Comparison of ENCODE assay signal across 1 cellular context in the genomic region with DNA sequence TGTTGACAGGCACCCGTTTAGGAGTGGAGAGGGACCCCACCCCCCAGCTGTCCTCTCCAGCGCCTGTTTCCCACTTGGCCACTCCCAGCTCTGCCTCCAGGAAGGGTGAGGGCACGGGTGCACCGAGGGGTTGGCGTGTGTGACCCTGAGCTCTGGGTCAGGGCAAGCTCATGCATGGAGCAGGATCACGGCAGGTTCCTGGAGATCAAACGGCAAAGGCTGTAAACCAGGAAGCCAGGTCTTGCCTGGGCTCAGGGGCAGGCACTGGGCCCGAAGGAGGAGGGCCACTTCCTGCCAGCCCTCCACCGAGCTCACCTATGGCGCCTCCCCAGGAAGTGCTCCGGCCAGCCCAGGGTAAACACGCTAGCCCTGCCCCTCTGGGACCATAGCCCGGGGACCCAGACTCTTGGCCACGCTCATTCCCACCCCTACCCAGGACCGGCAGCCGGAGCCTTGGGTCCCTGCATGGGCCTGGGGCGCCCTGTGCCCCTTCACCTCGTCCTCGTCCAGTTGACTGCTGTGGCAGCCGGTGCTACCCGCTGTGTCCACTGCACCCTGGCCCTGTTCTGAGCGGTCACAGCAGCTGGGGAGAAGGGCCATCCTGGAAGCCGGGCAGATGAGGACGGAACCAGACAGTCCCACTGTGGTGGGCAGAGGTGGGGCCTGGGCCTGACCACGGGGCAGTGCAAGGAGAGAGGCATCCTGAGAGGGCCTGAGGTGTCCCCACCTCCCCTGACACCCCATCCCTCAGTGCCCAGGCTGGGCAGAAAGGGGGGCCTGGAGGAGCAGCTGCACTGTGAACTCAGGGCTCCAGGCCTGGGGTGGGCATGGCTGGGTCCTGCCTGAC.
A peak's percentile ranks its signal among the peaks of the same experiment; 100 is the strongest.
TF ChIP-seq lines count a peak whose summit lies in the region.

No MANE protein-coding gene starts in this region.

TF ChIP-seq in HepG2, 621 proteins besides CTCF, POLR2A, EP300 and RAD21 (continued from another document and continues in another):
- TF ChIP-seq, protein P1, sequence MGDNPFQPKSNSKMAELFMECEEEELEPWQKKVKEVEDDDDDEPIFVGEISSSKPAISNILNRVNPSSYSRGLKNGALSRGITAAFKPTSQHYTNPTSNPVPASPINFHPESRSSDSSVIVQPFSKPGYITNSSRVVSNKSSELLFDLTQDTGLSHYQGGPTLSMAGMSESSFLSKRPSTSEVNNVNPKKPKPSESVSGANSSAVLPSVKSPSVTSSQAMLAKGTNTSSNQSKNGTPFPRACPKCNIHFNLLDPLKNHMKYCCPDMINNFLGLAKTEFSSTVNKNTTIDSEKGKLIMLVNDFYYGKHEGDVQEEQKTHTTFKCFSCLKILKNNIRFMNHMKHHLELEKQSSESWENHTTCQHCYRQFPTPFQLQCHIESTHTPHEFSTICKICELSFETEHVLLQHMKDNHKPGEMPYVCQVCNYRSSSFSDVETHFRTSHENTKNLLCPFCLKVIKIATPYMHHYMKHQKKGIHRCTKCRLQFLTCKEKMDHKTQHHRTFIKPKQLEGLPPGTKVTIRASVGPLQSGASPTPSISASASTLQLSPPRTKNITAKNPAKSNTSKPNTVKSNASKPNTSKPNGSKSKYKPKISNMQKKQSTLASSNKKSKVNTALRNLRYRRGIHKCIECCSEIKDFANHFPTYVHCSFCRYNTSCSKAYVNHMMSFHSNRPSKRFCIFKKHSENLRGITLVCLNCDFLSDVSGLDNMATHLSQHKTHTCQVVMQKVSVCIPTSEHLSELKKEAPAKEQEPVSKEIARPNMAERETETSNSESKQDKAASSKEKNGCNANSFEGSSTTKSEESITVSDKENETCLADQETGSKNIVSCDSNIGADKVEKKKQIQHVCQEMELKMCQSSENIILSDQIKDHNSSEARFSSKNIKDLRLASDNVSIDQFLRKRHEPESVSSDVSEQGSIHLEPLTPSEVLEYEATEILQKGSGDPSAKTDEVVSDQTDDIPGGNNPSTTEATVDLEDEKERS (CRISPR knock-in tag; IDR thresholded peaks at IDR 0.05), result no peak; the same call in 1 of the 2 replicates
- TF ChIP-seq ZNF263 (CRISPR knock-in tag; IDR thresholded peaks at IDR 0.05), result peak; percentile 99
- no peak for TF ChIP-seq ZNF549 (CRISPR knock-in tag; IDR thresholded peaks at IDR 0.05)
- no peak for TF ChIP-seq TAF15 (IDR thresholded peaks at IDR 0.05; ENCODE audit: low read depth, low read length, poor library complexity, severe bottlenecking)
- TF ChIP-seq, protein P2, sequence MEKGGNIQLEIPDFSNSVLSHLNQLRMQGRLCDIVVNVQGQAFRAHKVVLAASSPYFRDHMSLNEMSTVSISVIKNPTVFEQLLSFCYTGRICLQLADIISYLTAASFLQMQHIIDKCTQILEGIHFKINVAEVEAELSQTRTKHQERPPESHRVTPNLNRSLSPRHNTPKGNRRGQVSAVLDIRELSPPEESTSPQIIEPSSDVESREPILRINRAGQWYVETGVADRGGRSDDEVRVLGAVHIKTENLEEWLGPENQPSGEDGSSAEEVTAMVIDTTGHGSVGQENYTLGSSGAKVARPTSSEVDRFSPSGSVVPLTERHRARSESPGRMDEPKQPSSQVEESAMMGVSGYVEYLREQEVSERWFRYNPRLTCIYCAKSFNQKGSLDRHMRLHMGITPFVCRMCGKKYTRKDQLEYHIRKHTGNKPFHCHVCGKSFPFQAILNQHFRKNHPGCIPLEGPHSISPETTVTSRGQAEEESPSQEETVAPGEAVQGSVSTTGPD (CRISPR knock-in tag; IDR thresholded peaks at IDR 0.05), result no peak; the same call in 1 of the 2 replicates
- peak; percentile 52 for TF ChIP-seq RBM22 (optimal IDR thresholded peaks at IDR 0.05; ENCODE audit: low read length)
- peak; percentile 94 for TF ChIP-seq ZC3H13 (CRISPR knock-in tag; IDR thresholded peaks at IDR 0.05)
- TF ChIP-seq ZNF251 (CRISPR knock-in tag; IDR thresholded peaks at IDR 0.05), result no peak
- no peak for TF ChIP-seq ZFP36 (IDR thresholded peaks at IDR 0.05; ENCODE audit: borderline replicate concordance, low read depth, low read length, partially characterized antibody)
- peak; percentile 87; the same call in 1 of the 2 replicates for TF ChIP-seq ZNF788 (CRISPR knock-in tag; IDR thresholded peaks at IDR 0.05; ENCODE audit: borderline replicate concordance)
- TF ChIP-seq NCOA2 (CRISPR knock-in tag; IDR thresholded peaks at IDR 0.05), result peak; percentile 80
- 0 out of 2 replicates have a peak, but pooled peaks have one; percentile 58 for TF ChIP-seq FOXC1 (CRISPR knock-in tag; IDR thresholded peaks at IDR 0.05; ENCODE audit: borderline replicate concordance)
- TF ChIP-seq MED1 (CRISPR knock-in tag; IDR thresholded peaks at IDR 0.05), result peak; percentile 98
- TF ChIP-seq, protein P3, sequence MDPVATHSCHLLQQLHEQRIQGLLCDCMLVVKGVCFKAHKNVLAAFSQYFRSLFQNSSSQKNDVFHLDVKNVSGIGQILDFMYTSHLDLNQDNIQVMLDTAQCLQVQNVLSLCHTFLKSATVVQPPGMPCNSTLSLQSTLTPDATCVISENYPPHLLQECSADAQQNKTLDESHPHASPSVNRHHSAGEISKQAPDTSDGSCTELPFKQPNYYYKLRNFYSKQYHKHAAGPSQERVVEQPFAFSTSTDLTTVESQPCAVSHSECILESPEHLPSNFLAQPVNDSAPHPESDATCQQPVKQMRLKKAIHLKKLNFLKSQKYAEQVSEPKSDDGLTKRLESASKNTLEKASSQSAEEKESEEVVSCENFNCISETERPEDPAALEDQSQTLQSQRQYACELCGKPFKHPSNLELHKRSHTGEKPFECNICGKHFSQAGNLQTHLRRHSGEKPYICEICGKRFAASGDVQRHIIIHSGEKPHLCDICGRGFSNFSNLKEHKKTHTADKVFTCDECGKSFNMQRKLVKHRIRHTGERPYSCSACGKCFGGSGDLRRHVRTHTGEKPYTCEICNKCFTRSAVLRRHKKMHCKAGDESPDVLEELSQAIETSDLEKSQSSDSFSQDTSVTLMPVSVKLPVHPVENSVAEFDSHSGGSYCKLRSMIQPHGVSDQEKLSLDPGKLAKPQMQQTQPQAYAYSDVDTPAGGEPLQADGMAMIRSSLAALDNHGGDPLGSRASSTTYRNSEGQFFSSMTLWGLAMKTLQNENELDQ (CRISPR knock-in tag; IDR thresholded peaks at IDR 0.05; ENCODE audit: borderline replicate concordance), result no peak
- TF ChIP-seq, protein P4, sequence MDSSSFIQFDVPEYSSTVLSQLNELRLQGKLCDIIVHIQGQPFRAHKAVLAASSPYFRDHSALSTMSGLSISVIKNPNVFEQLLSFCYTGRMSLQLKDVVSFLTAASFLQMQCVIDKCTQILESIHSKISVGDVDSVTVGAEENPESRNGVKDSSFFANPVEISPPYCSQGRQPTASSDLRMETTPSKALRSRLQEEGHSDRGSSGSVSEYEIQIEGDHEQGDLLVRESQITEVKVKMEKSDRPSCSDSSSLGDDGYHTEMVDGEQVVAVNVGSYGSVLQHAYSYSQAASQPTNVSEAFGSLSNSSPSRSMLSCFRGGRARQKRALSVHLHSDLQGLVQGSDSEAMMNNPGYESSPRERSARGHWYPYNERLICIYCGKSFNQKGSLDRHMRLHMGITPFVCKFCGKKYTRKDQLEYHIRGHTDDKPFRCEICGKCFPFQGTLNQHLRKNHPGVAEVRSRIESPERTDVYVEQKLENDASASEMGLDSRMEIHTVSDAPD (CRISPR knock-in tag; IDR thresholded peaks at IDR 0.05), result peak; percentile 30; the same call in 1 of the 2 replicates
- TF ChIP-seq, protein P5, sequence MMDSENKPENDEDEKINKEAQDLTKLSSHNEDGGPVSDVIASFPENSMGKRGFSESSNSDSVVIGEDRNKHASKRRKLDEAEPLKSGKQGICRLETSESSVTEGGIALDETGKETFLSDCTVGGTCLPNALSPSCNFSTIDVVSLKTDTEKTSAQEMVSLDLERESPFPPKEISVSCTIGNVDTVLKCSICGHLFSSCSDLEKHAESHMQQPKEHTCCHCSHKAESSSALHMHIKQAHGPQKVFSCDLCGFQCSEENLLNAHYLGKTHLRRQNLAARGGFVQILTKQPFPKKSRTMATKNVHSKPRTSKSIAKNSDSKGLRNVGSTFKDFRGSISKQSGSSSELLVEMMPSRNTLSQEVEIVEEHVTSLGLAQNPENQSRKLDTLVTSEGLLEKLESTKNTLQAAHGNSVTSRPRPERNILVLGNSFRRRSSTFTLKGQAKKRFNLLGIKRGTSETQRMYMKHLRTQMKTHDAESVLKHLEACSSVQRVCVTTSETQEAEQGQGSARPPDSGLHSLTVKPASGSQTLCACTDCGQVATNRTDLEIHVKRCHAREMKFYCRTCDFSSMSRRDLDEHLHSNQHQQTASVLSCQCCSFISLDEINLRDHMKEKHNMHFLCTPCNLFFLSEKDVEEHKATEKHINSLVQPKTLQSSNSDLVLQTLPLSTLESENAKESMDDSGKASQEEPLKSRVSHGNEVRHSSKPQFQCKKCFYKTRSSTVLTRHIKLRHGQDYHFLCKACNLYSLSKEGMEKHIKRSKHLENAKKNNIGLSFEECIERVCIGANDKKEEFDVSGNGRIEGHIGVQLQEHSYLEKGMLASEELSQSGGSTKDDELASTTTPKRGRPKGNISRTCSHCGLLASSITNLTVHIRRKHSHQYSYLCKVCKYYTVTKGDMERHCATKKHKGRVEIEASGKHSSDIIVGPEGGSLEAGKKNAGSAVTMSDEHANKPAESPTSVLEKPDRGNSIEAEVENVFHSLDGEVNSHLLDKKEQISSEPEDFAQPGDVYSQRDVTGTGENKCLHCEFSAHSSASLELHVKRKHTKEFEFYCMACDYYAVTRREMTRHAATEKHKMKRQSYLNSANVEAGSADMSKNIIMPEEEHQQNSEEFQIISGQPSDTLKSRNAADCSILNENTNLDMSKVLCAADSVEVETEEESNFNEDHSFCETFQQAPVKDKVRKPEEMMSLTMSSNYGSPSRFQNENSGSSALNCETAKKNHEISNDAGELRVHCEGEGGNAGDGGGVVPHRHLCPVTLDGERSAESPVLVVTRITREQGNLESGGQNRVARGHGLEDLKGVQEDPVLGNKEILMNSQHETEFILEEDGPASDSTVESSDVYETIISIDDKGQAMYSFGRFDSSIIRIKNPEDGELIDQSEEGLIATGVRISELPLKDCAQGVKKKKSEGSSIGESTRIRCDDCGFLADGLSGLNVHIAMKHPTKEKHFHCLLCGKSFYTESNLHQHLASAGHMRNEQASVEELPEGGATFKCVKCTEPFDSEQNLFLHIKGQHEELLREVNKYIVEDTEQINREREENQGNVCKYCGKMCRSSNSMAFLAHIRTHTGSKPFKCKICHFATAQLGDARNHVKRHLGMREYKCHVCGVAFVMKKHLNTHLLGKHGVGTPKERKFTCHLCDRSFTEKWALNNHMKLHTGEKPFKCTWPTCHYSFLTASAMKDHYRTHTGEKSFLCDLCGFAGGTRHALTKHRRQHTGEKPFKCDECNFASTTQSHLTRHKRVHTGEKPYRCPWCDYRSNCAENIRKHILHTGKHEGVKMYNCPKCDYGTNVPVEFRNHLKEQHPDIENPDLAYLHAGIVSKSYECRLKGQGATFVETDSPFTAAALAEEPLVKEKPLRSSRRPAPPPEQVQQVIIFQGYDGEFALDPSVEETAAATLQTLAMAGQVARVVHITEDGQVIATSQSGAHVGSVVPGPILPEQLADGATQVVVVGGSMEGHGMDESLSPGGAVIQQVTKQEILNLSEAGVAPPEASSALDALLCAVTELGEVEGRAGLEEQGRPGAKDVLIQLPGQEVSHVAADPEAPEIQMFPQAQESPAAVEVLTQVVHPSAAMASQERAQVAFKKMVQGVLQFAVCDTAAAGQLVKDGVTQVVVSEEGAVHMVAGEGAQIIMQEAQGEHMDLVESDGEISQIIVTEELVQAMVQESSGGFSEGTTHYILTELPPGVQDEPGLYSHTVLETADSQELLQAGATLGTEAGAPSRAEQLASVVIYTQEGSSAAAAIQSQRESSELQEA (CRISPR knock-in tag; IDR thresholded peaks at IDR 0.05; ENCODE audit: not compliant biosample characterization), result no peak
- 0 out of 2 replicates have a peak, but pooled peaks have one; percentile 56 for TF ChIP-seq RFXAP (CRISPR knock-in tag; IDR thresholded peaks at IDR 0.05; ENCODE audit: borderline replicate concordance)
- TF ChIP-seq ZNF577 (CRISPR knock-in tag; IDR thresholded peaks at IDR 0.05; ENCODE audit: borderline replicate concordance, low read depth), result no peak
- TF ChIP-seq DNMT3B (CRISPR knock-in tag; conservative IDR thresholded peaks at IDR 0.05), result no peak
- TF ChIP-seq, protein P6, sequence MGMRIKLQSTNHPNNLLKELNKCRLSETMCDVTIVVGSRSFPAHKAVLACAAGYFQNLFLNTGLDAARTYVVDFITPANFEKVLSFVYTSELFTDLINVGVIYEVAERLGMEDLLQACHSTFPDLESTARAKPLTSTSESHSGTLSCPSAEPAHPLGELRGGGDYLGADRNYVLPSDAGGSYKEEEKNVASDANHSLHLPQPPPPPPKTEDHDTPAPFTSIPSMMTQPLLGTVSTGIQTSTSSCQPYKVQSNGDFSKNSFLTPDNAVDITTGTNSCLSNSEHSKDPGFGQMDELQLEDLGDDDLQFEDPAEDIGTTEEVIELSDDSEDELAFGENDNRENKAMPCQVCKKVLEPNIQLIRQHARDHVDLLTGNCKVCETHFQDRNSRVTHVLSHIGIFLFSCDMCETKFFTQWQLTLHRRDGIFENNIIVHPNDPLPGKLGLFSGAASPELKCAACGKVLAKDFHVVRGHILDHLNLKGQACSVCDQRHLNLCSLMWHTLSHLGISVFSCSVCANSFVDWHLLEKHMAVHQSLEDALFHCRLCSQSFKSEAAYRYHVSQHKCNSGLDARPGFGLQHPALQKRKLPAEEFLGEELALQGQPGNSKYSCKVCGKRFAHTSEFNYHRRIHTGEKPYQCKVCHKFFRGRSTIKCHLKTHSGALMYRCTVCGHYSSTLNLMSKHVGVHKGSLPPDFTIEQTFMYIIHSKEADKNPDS (CRISPR knock-in tag; IDR thresholded peaks at IDR 0.05), result no peak
- TF ChIP-seq KAT2B (IDR thresholded peaks at IDR 0.05; ENCODE audit: borderline replicate concordance, low read depth, low read length), result no peak
- no peak for TF ChIP-seq GTF3A (CRISPR knock-in tag; conservative IDR thresholded peaks at IDR 0.05)
- TF ChIP-seq ZNF841 (CRISPR knock-in tag; IDR thresholded peaks at IDR 0.05; ENCODE audit: borderline replicate concordance), result no peak
- peak in 1 of 2 experiments; percentile 62; a peak in 2 of 4 replicates for TF ChIP-seq HMGXB4 (CRISPR knock-in tag; IDR thresholded peaks at IDR 0.05; ENCODE audit: borderline replicate concordance in 1 of 2, low read depth in 1 of 2)
- no peak for TF ChIP-seq ZNF101 (CRISPR knock-in tag; IDR thresholded peaks at IDR 0.05; ENCODE audit: borderline replicate concordance, low read depth)
- TF ChIP-seq ZKSCAN5 (CRISPR knock-in tag; IDR thresholded peaks at IDR 0.05), result no peak
- TF ChIP-seq ZNF724P (CRISPR knock-in tag; IDR thresholded peaks at IDR 0.05; ENCODE audit: borderline replicate concordance), result no peak
- peak; percentile 71 for TF ChIP-seq ZNF670 (CRISPR knock-in tag; IDR thresholded peaks at IDR 0.05; ENCODE audit: borderline replicate concordance)
- TF ChIP-seq SP4 (CRISPR knock-in tag; IDR thresholded peaks at IDR 0.05), result peak; percentile 47; the same call in 1 of the 2 replicates
- TF ChIP-seq TCF7L2 (IDR thresholded peaks at IDR 0.05; ENCODE audit: low read depth, low read length), result no peak
- no peak for TF ChIP-seq BORCS8-MEF2B (CRISPR knock-in tag; IDR thresholded peaks at IDR 0.05)
- TF ChIP-seq YEATS2 (CRISPR knock-in tag; IDR thresholded peaks at IDR 0.05; ENCODE audit: borderline replicate concordance), result peak; percentile 41; the same call in 1 of the 2 replicates
- TF ChIP-seq ARNT2 (CRISPR knock-in tag; IDR thresholded peaks at IDR 0.05; ENCODE audit: low read depth), result no peak
